10 cellular contexts compared by ENCODE assay signal in genomic region chr4:122783301-122784215, GRCh38. TPM values are rescaled to one million over a fixed set of nuclear protein-coding genes. Genes with fewer than 3 reads are reported as not detected.
DNase-seq lines count a peak whose midpoint lies in the region; ATAC-seq and TF ChIP-seq lines count a peak whose summit lies in the region.
"Had no signal": no experiment of that assay in that cellular context is flagged by ENCODE, and none has a peak within 500 bp of the region (broad histone marks: within the 10 kb centered on the region; RNA-seq: fewer than 3 reads in every experiment).

No MANE protein-coding gene starts in this region.

- DNase-seq in AG09319 (ENCODE audit: extremely low read depth, low read depth) (peak; percentile 60), OCI-M1 (lab: John Stamatoyannopoulos, UW) (peak; percentile 53), epithelial cell of prostate (ENCODE audit: low read depth, low spot score) (peak; percentile 37), mesothelial cell of epicardium (ENCODE audit: low spot score in 2 of 2, unreplicated experiment in 2 of 2) (peak in 1 of 2 experiments; percentile 40)
- DNase-seq in activated CD4-positive, alpha-beta memory T cell treated with anti-CD3 and anti-CD28 coated beads, Interleukin-2, amount 10 ng/mL, durations not matched to agents 7 days and 5 days = no peak
- DNase-seq in activated effector memory CD4-positive, alpha-beta T cell treated with Interleukin-2 at 50 U/mL for 16 hours = no peak
- no peak for DNase-seq in activated CD4-positive, alpha-beta memory T cell treated with anti-CD3 and anti-CD28 coated beads for 36 hours
- DNase-seq: NCI-H2029 treated with DMSO at 0.1 percent for 48 hours; stimulated activated naive CD4-positive, alpha-beta T cell treated with Interleukin-2 at 50 U/mL for 16 hours had no signal

- no peaks in the 10 kb centered on the region for H3K36me3 Mint-ChIP-seq in mesothelial cell of epicardium
- no peaks in the 10 kb centered on the region for H3K36me3 Mint-ChIP-seq in activated CD4-positive, alpha-beta memory T cell treated with anti-CD3 and anti-CD28 coated beads, Interleukin-2, amount 10 ng/mL, durations not matched to agents 7 days and 5 days (ENCODE audit: low read depth)
- no peaks in the 10 kb centered on the region for H3K36me3 Mint-ChIP-seq in activated CD4-positive, alpha-beta memory T cell treated with anti-CD3 and anti-CD28 coated beads for 36 hours

- H3K4me3 Mint-ChIP-seq in mesothelial cell of epicardium = no peak overlapping the region
- no peak overlapping the region for H3K4me3 Mint-ChIP-seq in activated CD4-positive, alpha-beta memory T cell treated with anti-CD3 and anti-CD28 coated beads, Interleukin-2, amount 10 ng/mL, durations not matched to agents 7 days and 5 days
- H3K4me3 Mint-ChIP-seq in activated CD4-positive, alpha-beta memory T cell treated with anti-CD3 and anti-CD28 coated beads for 36 hours = no peak overlapping the region

- no peak for ATAC-seq in GM18909 (IDR thresholded peaks at IDR 0.05; ENCODE audit: poor library complexity, unreplicated experiment)

- POLR2A ChIA-PET in activated CD4-positive, alpha-beta memory T cell treated with anti-CD3 and anti-CD28 coated beads, Interleukin-2, amount 10 ng/mL, durations not matched to agents 7 days and 5 days (lab: Charles Lee) = no interaction called here
- POLR2A ChIA-PET in activated CD4-positive, alpha-beta memory T cell treated with anti-CD3 and anti-CD28 coated beads for 36 hours (lab: Charles Lee) = no interaction called here

- CTCF ChIA-PET in activated CD4-positive, alpha-beta memory T cell treated with anti-CD3 and anti-CD28 coated beads, Interleukin-2, amount 10 ng/mL, durations not matched to agents 7 days and 5 days (lab: Charles Lee) = interaction anchor here (1.0 to 1.6 kb wide), 2 partner anchors 26 to 131 kb away, joined by 4 read pairs; no protein-coding TSS in a partner anchor
- CTCF ChIA-PET in activated CD4-positive, alpha-beta memory T cell treated with anti-CD3 and anti-CD28 coated beads for 36 hours (lab: Charles Lee) = interaction anchor here (2.0 kb wide), 1 partner anchor 26 kb away, joined by 8 read pairs; no protein-coding TSS in a partner anchor

- no peaks in the 10 kb centered on the region for H3K27me3 Mint-ChIP-seq in mesothelial cell of epicardium (ENCODE audit: low read depth)
- peaks cover 7% of the 10 kb centered on the region for H3K27me3 Mint-ChIP-seq in activated CD4-positive, alpha-beta memory T cell treated with anti-CD3 and anti-CD28 coated beads, Interleukin-2, amount 10 ng/mL, durations not matched to agents 7 days and 5 days
- no peaks in the 10 kb centered on the region for H3K27me3 Mint-ChIP-seq in activated CD4-positive, alpha-beta memory T cell treated with anti-CD3 and anti-CD28 coated beads for 36 hours

- H3K9me3 Mint-ChIP-seq in mesothelial cell of epicardium = peaks cover 15% of the 10 kb centered on the region
- H3K9me3 Mint-ChIP-seq in activated CD4-positive, alpha-beta memory T cell treated with anti-CD3 and anti-CD28 coated beads, Interleukin-2, amount 10 ng/mL, durations not matched to agents 7 days and 5 days = peaks cover 5% of the 10 kb centered on the region
- no peaks in the 10 kb centered on the region for H3K9me3 Mint-ChIP-seq in activated CD4-positive, alpha-beta memory T cell treated with anti-CD3 and anti-CD28 coated beads for 36 hours

- H3K27ac Mint-ChIP-seq in mesothelial cell of epicardium = peak overlapping the region; percentile 62
- H3K27ac Mint-ChIP-seq in activated CD4-positive, alpha-beta memory T cell treated with anti-CD3 and anti-CD28 coated beads, Interleukin-2, amount 10 ng/mL, durations not matched to agents 7 days and 5 days = no peak overlapping the region
- no peak overlapping the region for H3K27ac Mint-ChIP-seq in activated CD4-positive, alpha-beta memory T cell treated with anti-CD3 and anti-CD28 coated beads for 36 hours

- no peak for TF ChIP-seq CTCF in AG09319 (IDR thresholded peaks at IDR 0.05; ENCODE audit: low read depth, low read length)
- no peak for TF ChIP-seq CTCF in mesothelial cell of epicardium (IDR thresholded peaks at IDR 0.05; ENCODE audit: unreplicated experiment)

- H3K4me1 Mint-ChIP-seq in mesothelial cell of epicardium = peaks cover 15% of the 10 kb centered on the region
- peaks cover 25% of the 10 kb centered on the region for H3K4me1 Mint-ChIP-seq in activated CD4-positive, alpha-beta memory T cell treated with anti-CD3 and anti-CD28 coated beads, Interleukin-2, amount 10 ng/mL, durations not matched to agents 7 days and 5 days
- peaks cover 16% of the 10 kb centered on the region for H3K4me1 Mint-ChIP-seq in activated CD4-positive, alpha-beta memory T cell treated with anti-CD3 and anti-CD28 coated beads for 36 hours (ENCODE audit: low read depth)

- H3K27ac ChIP-seq in epithelial cell of prostate = peak overlapping the region; percentile 85

- intact Hi-C loops in activated CD4-positive, alpha-beta memory T cell treated with anti-CD3 and anti-CD28 coated beads for 36 hours (cut with micrococcal nuclease) = no loop called here

RNA-seq across cellular contexts. Expression of gene FGF2, which starts 43.1 kb away (rescaled TPM):
- total RNA-seq in mesothelial cell of epicardium = 11.3 to 13.0 TPM (median 11.9 TPM) in 3 replicates
- under 1 TPM; 0.25 TPM for total RNA-seq in activated CD4-positive, alpha-beta memory T cell treated with anti-CD3 and anti-CD28 coated beads, Interleukin-2, amount 10 ng/mL, durations not matched to agents 7 days and 5 days
- total RNA-seq in activated CD4-positive, alpha-beta memory T cell treated with anti-CD3 and anti-CD28 coated beads for 36 hours = under 1 TPM; 0.36 to 0.56 TPM

RNA-seq across cellular contexts. Expression of gene BBS12, which starts 51.1 kb away (rescaled TPM):
- 2.3 to 3.2 TPM (median 2.9 TPM) in 3 replicates for total RNA-seq in mesothelial cell of epicardium
- total RNA-seq in activated CD4-positive, alpha-beta memory T cell treated with anti-CD3 and anti-CD28 coated beads, Interleukin-2, amount 10 ng/mL, durations not matched to agents 7 days and 5 days = 1 to 10 TPM; 3.7 to 5.0 TPM
- 1 to 10 TPM; 3.7 to 4.3 TPM for total RNA-seq in activated CD4-positive, alpha-beta memory T cell treated with anti-CD3 and anti-CD28 coated beads for 36 hours

Comparison
In these comparisons a context has a peak if more than half of its experiments do, and no peak if none do; other contexts are left out.
1. DNase-seq: peak in AG09319 (single experiment), OCI-M1 (single experiment) and epithelial cell of prostate (single experiment); none in activated CD4-positive, alpha-beta memory T cell treated with anti-CD3 and anti-CD28 coated beads, Interleukin-2, amount 10 ng/mL, durations not matched to agents 7 days and 5 days (single experiment), activated effector memory CD4-positive, alpha-beta T cell treated with Interleukin-2 at 50 U/mL for 16 hours (single experiment) and activated CD4-positive, alpha-beta memory T cell treated with anti-CD3 and anti-CD28 coated beads for 36 hours (single experiment).